In the genomic region with DNA sequence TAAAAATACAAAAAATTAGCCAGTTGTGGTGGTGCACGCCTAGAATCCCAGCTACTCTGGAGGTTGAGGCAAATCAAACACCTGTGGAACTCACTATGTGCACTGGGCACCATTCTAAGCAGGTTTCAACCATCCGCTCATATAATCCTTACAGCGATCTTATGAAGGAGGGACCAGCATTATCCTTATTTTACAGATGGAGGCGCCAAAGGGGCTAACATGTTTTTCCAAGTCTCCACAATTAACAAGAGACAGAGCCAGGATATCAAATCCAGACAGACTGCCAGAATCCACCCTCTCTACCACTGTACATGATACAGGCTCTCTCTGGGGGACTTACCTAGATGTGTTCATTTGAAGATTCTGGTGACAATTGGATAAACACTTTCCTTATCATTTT, we compare ENCODE assay signal across 21 cellular contexts.
"Had no signal": no experiment of that assay in that cellular context is flagged by ENCODE, and none has a peak within 500 bp of the region (broad histone marks: within the 10 kb centered on the region; RNA-seq: fewer than 3 reads in every experiment).

No MANE protein-coding gene starts in this region.

- DNase-seq: activated CD4-positive, alpha-beta T cell treated with anti-CD3 and anti-CD28 coated beads for 1 hour; activated CD4-positive, alpha-beta T cell treated with anti-CD3 and anti-CD28 coated beads, Interleukin-2, amount 50 U/mL, for 1 hour; activated CD8-positive, alpha-beta T cell treated with anti-CD3 and anti-CD28 coated beads, Interleukin-2, amount 10 ng/mL, durations not matched to agents 7 days and 5 days; activated gamma-delta T cell treated with Interleukin-2 at 50 U/mL for 16 hours; anterior cingulate cortex; effector memory CD4-positive, alpha-beta T cell; glutamatergic neuron; hippocampal formation; mesenchymal stem cell; posterior cingulate gyrus; right lobe of liver; stimulated activated CD4-positive, alpha-beta T cell treated with anti-CD3 and anti-CD28 coated beads, Interleukin-1b, Interleukin-23, amount 100 ng/mL, for 48 hours; stimulated activated naive CD8-positive, alpha-beta T cell treated with anti-CD3 and anti-CD28 coated beads, Interleukin-15, amount 100 ng/mL, for 72 hours; T-helper 9 cell had no signal

- H3K9me3 Mint-ChIP-seq: activated naive CD4-positive, alpha-beta T cell treated with anti-CD3 and anti-CD28 coated beads, Interleukin-2, amount 50 U/mL, for 24 hours; activated T-helper 1 cell treated with anti-CD3 and anti-CD28 coated beads, Interleukin-12 subunit alpha, Interleukin-12 subunit beta, Interleukin-2, Interleukin-4 antibody, amounts not matched to agents 30 ng/mL and 10 ng/mL and 1 ng/mL, durations not matched to agents 14 hours and 24 hours and 36 hours; brain; neural crest cell; stimulated activated naive CD8-positive, alpha-beta T cell treated with anti-CD3 and anti-CD28 coated beads, Interleukin-15, amount 100 ng/mL, for 72 hours had no signal

- H3K4me1 ChIP-seq: esophagus muscularis mucosa, right lobe of liver had no signal

- H3K36me3 ChIP-seq: esophagus muscularis mucosa, right lobe of liver, tibial nerve had no signal

- H3K9me3 ChIP-seq: esophagus muscularis mucosa, right lobe of liver, tibial nerve had no signal

- ATAC-seq: activated CD8-positive, alpha-beta T cell treated with anti-CD3 and anti-CD28 coated beads, Interleukin-2, amount 10 ng/mL, durations not matched to agents 7 days and 5 days; right lobe of liver; stimulated activated naive CD8-positive, alpha-beta T cell treated with anti-CD3 and anti-CD28 coated beads, Interleukin-15, amount 100 ng/mL, for 72 hours had no signal

- H3K4me3 ChIP-seq: esophagus muscularis mucosa, right lobe of liver, skin epidermis, tibial nerve had no signal

- H3K27ac ChIP-seq: esophagus muscularis mucosa, right lobe of liver, skin epidermis, tibial nerve had no signal

- H3K4me3 Mint-ChIP-seq: activated CD8-positive, alpha-beta T cell treated with anti-CD3 and anti-CD28 coated beads, Interleukin-2, amount 10 ng/mL, durations not matched to agents 7 days and 5 days; activated naive CD4-positive, alpha-beta T cell treated with anti-CD3 and anti-CD28 coated beads, Interleukin-2, amount 50 U/mL, for 24 hours; activated T-helper 1 cell treated with anti-CD3 and anti-CD28 coated beads, Interleukin-12 subunit alpha, Interleukin-12 subunit beta, Interleukin-2, Interleukin-4 antibody, amounts not matched to agents 30 ng/mL and 10 ng/mL and 1 ng/mL, durations not matched to agents 14 hours and 24 hours and 36 hours; brain; neural crest cell; stimulated activated naive CD8-positive, alpha-beta T cell treated with anti-CD3 and anti-CD28 coated beads, Interleukin-15, amount 100 ng/mL, for 72 hours had no signal

- H3K27me3 ChIP-seq: right lobe of liver, tibial nerve had no signal

- H3K27me3 Mint-ChIP-seq: activated naive CD4-positive, alpha-beta T cell treated with anti-CD3 and anti-CD28 coated beads, Interleukin-2, amount 50 U/mL, for 24 hours; stimulated activated naive CD8-positive, alpha-beta T cell treated with anti-CD3 and anti-CD28 coated beads, Interleukin-15, amount 100 ng/mL, for 72 hours had no signal

- H3K36me3 Mint-ChIP-seq: activated naive CD4-positive, alpha-beta T cell treated with anti-CD3 and anti-CD28 coated beads, Interleukin-2, amount 50 U/mL, for 24 hours; brain had no signal

- H3K27ac Mint-ChIP-seq: activated CD8-positive, alpha-beta T cell treated with anti-CD3 and anti-CD28 coated beads, Interleukin-2, amount 10 ng/mL, durations not matched to agents 7 days and 5 days; activated naive CD4-positive, alpha-beta T cell treated with anti-CD3 and anti-CD28 coated beads, Interleukin-2, amount 50 U/mL, for 24 hours; activated T-helper 1 cell treated with anti-CD3 and anti-CD28 coated beads, Interleukin-12 subunit alpha, Interleukin-12 subunit beta, Interleukin-2, Interleukin-4 antibody, amounts not matched to agents 30 ng/mL and 10 ng/mL and 1 ng/mL, durations not matched to agents 14 hours and 24 hours and 36 hours; brain; stimulated activated naive CD8-positive, alpha-beta T cell treated with anti-CD3 and anti-CD28 coated beads, Interleukin-15, amount 100 ng/mL, for 72 hours had no signal
